8 cellular contexts compared by ENCODE assay signal in genomic region chr4:103075435-103075893, GRCh38. TPM values are rescaled to one million over a fixed set of nuclear protein-coding genes. Genes with fewer than 3 reads are reported as not detected.
DNase-seq lines count a peak whose midpoint lies in the region; ATAC-seq and TF ChIP-seq lines count a peak whose summit lies in the region.

No MANE protein-coding gene starts in this region.

- H3K4me1 ChIP-seq in mammary epithelial cell (ENCODE audit: insufficient read depth, low read length), result peaks cover 30% of the 10 kb centered on the region

- H2AFZ ChIP-seq in mammary epithelial cell (ENCODE audit: low read depth, low read length), result peak overlapping the region; percentile 91

- DNase-seq in GM06990 (ENCODE audit: extremely low read depth, insufficient read length), result peak; percentile 24
- DNase-seq in LoVo (ENCODE audit: low spot score), result peak; percentile 11
- peak; percentile 16 for DNase-seq in mammary epithelial cell
- DNase-seq in lung microvascular endothelial cell (ENCODE audit: low read depth in 2 of 2), result peak; percentile 21 to 24
- DNase-seq in NCI-H2196 treated with DMSO at 0.1 percent for 48 hours (lab: John Stamatoyannopoulos, UW; ENCODE audit: unreplicated experiment), result no peak
- DNase-seq in NCI-H187 treated with DMSO at 0.1 percent for 48 hours (lab: John Stamatoyannopoulos, UW), result no peak

- peaks cover 43% of the 10 kb centered on the region for H3K79me2 ChIP-seq in mammary epithelial cell (ENCODE audit: insufficient read depth, low read length)

- H3K27ac ChIP-seq in 22Rv1 (peak overlapping the region; percentile 70), mammary epithelial cell (ENCODE audit: insufficient read depth, low read depth, low read length) (peak overlapping the region; percentile 81)

- H4K20me1 ChIP-seq in mammary epithelial cell (ENCODE audit: insufficient read depth, low read length), result no peaks in the 10 kb centered on the region

- CTCF ChIA-PET in mammary epithelial cell (lab: Charles Lee; ENCODE audit: low non-redundant PET), result no interaction called here

- dilution Hi-C loops in mammary epithelial cell (cut with HindIII; ENCODE audit: low sequenced_read_pairs), result no loop called here

- intact Hi-C loops in mammary epithelial cell (cut with micrococcal nuclease), result no loop called here

- no peaks in the 10 kb centered on the region; the same call in none of the 2 replicates for H3K36me3 ChIP-seq in GM06990 (ENCODE audit: control insufficient read depth, insufficient read depth, low read length)
- H3K36me3 ChIP-seq in mammary epithelial cell (ENCODE audit: insufficient read depth, low read length), result peaks cover 5% of the 10 kb centered on the region

- H3K9me3 ChIP-seq in mammary epithelial cell (replicated peaks; ENCODE audit: insufficient read depth, low read length), result no peaks in the 10 kb centered on the region

- peak overlapping the region; percentile 86 for H3K9ac ChIP-seq in mammary epithelial cell (ENCODE audit: insufficient read depth, low read length)

- peak overlapping the region; percentile 88 for H3K4me3 ChIP-seq in GM06990 (replicated peaks; ENCODE audit: low read depth, low read length)
- peak overlapping the region; percentile 63 to 82 (median 80) for H3K4me3 ChIP-seq in mammary epithelial cell (replicated peaks in 1 of 3; ENCODE audit: insufficient read depth in 1 of 3, low read depth in 2 of 3, low read length in 3 of 3)

- BruUV-seq in mammary epithelial cell (replicated peaks; lab: Mats Ljungman, UMichigan), result TSS peak; percentile 38

- TF ChIP-seq CTCF in 22Rv1 (IDR thresholded peaks at IDR 0.05) (no peak), GM06990 (IDR thresholded peaks at IDR 0.05; ENCODE audit: insufficient read depth, low read length, poor library complexity, severe bottlenecking) (no peak), mammary epithelial cell (conservative IDR thresholded peaks at IDR 0.05 in 1 of 2, IDR thresholded peaks at IDR 0.05 in 1 of 2; ENCODE audit: extremely low read depth in 1 of 2, insufficient read depth in 1 of 2, low read depth in 1 of 2, low read length in 2 of 2) (no peak)

- in situ Hi-C loops in mammary epithelial cell (cut with MboI; ENCODE audit: low sequenced_read_pairs in 2 of 2), result no loop called here

- 37% methylated on average over 4 of the region's 4 CpGs for WGBS in mammary epithelial cell (ENCODE audit: low coverage, missing lambda C conversion rate)

- ATAC-seq in HG02678 (IDR thresholded peaks at IDR 0.05; ENCODE audit: unreplicated experiment), result no peak

- H3K27me3 ChIP-seq in GM06990 (replicated peaks; ENCODE audit: control insufficient read depth, insufficient read depth, low read length), result no peaks in the 10 kb centered on the region
- no peaks in the 10 kb centered on the region for H3K27me3 ChIP-seq in mammary epithelial cell (ENCODE audit: insufficient read depth, low read length)

- peak overlapping the region; percentile 93 for H3K4me2 ChIP-seq in mammary epithelial cell (ENCODE audit: insufficient read depth, low read depth, low read length)

RNA-seq across cellular contexts. Expression of gene SLC9B2, which starts 1.1 kb away (rescaled TPM):
- total RNA-seq in mammary epithelial cell, result 10 to 100 TPM; 16.3 to 19.8 TPM
- polyA plus RNA-seq in mammary epithelial cell, result 8.9 TPM
- 11.2 TPM for polyA minus RNA-seq in mammary epithelial cell
- total RNA-seq in lung microvascular endothelial cell, result 14.3 and 15.0 TPM in 2 replicates

RNA-seq across cellular contexts. Expression of gene BDH2, which starts 24.2 kb away (rescaled TPM):
- 10 to 100 TPM; 20.7 to 23.0 TPM for total RNA-seq in mammary epithelial cell
- polyA plus RNA-seq in mammary epithelial cell, result 24.6 TPM
- polyA minus RNA-seq in mammary epithelial cell, result 3.5 TPM
- total RNA-seq in lung microvascular endothelial cell, result 18.1 TPM in 2 replicates

RNA-seq across cellular contexts. Expression of gene SLC9B1, which starts 56.0 kb away (rescaled TPM):
- total RNA-seq in mammary epithelial cell, result under 1 TPM in 1 of 2 donors, not detected in 1; 0.17 TPM
- polyA plus RNA-seq in mammary epithelial cell, result 0.08 TPM
- not detected for polyA minus RNA-seq in mammary epithelial cell
- 0.22 and 0.40 TPM in 2 replicates for total RNA-seq in lung microvascular endothelial cell

Comparison
In these comparisons a context has a peak if more than half of its experiments do, and no peak if none do; other contexts are left out.
1. DNase-seq: peak in GM06990 (single experiment), LoVo (single experiment), mammary epithelial cell (single experiment) and lung microvascular endothelial cell (2 of 2); none in NCI-H2196 treated with DMSO at 0.1 percent for 48 hours (single experiment) and NCI-H187 treated with DMSO at 0.1 percent for 48 hours (single experiment).